ENCODE assay signal across 14 cellular contexts in genomic region chr14:29749327-29749726, GRCh38.
DNase-seq lines count a peak whose midpoint lies in the region; ATAC-seq and TF ChIP-seq lines count a peak whose summit lies in the region.
"Had no signal": no experiment of that assay in that cellular context is flagged by ENCODE, and none has a peak within 500 bp of the region (broad histone marks: within the 10 kb centered on the region; RNA-seq: fewer than 3 reads in every experiment).

No MANE protein-coding gene starts in this region.

- DNase-seq in GM03348 (ENCODE audit: low spot score) = peak; percentile 37
- peak; percentile 22 for DNase-seq in OCI-M1 (lab: John Stamatoyannopoulos, UW)
- peak; percentile 79 to 88 for DNase-seq in fibroblast of lung (ENCODE audit: low read depth in 2 of 2)
- no peak for DNase-seq in GM19238 (ENCODE audit: insufficient read length, low spot score)
- DNase-seq: activated CD4-positive, alpha-beta T cell treated with anti-CD3 and anti-CD28 coated beads for 48 hours; gastrocnemius medialis; NCI-H510A; nucleus accumbens; stimulated activated CD4-positive, alpha-beta T cell treated with anti-CD3 and anti-CD28 coated beads, Interleukin-1b, Interleukin-23, amount 100 ng/mL, for 48 hours; stimulated activated naive B cell treated with anti-CD40 and anti-IgM and Interleukin-4, amounts not matched to agents 10 μg/mL and 1 μg/mL and 100 μg/mL, for 72 hours had no signal

- H3K27me3 ChIP-seq in fibroblast of lung (ENCODE audit: control insufficient read depth, insufficient read depth, low read length) = no peaks in the 10 kb centered on the region
- no peaks in the 10 kb centered on the region for H3K27me3 ChIP-seq in skeletal muscle satellite cell (ENCODE audit: control insufficient read depth, insufficient read depth, low read length)
- H3K27me3 ChIP-seq: gastrocnemius medialis, SJSA1 had no signal

- H3K36me3 ChIP-seq in fibroblast of lung (ENCODE audit: control insufficient read depth, insufficient read depth, low read length) = no peaks in the 10 kb centered on the region
- H3K36me3 ChIP-seq in skeletal muscle satellite cell (ENCODE audit: insufficient read depth, low read length) = no peaks in the 10 kb centered on the region
- H3K36me3 ChIP-seq: gastrocnemius medialis, SJSA1 had no signal

- H3K9me3 ChIP-seq in fibroblast of lung (ENCODE audit: control insufficient read depth, insufficient read depth, low read depth, low read length) = no peaks in the 10 kb centered on the region
- no peaks in the 10 kb centered on the region for H3K9me3 ChIP-seq in skeletal muscle satellite cell (replicated peaks; ENCODE audit: low read length)
- H3K9me3 ChIP-seq: gastrocnemius medialis, SJSA1 had no signal

- H3K79me2 ChIP-seq in fibroblast of lung (ENCODE audit: control insufficient read depth, insufficient read depth, low read length) = no peaks in the 10 kb centered on the region

- TF ChIP-seq CTCF in fibroblast of lung (conservative IDR thresholded peaks at IDR 0.05 in 1 of 2, IDR thresholded peaks at IDR 0.05 in 1 of 2; ENCODE audit: low read depth in 1 of 2, low read length in 2 of 2) = no peak

- H3K27ac ChIP-seq in fibroblast of lung (ENCODE audit: insufficient read depth, low read length) = no peak overlapping the region
- H3K27ac ChIP-seq: gastrocnemius medialis, SJSA1 had no signal

- H3K9ac ChIP-seq in fibroblast of lung (ENCODE audit: insufficient read depth, low read length) = no peak overlapping the region
- H3K9ac ChIP-seq in skeletal muscle satellite cell (ENCODE audit: low read depth, low read length) = peak overlapping the region; percentile 15

- H3K4me3 ChIP-seq in fibroblast of lung (replicated peaks in 1 of 4; ENCODE audit: control extremely low read depth in 1 of 4, insufficient read depth in 1 of 4, low read depth in 3 of 4, low read length in 4 of 4) (no peak overlapping the region), skeletal muscle satellite cell (ENCODE audit: low read length) (no peak overlapping the region)
- H3K4me3 ChIP-seq: gastrocnemius medialis, SJSA1 had no signal

- no peak for ATAC-seq in HG03521 (IDR thresholded peaks at IDR 0.05; ENCODE audit: unreplicated experiment)
- no peak for ATAC-seq in HG03097 (IDR thresholded peaks at IDR 0.05; ENCODE audit: low FRiP score, unreplicated experiment)
- ATAC-seq: gastrocnemius medialis; stimulated activated naive B cell treated with anti-CD40 and anti-IgM and Interleukin-4, amounts not matched to agents 10 μg/mL and 1 μg/mL and 100 μg/mL, for 72 hours had no signal

- H2AFZ ChIP-seq in fibroblast of lung (ENCODE audit: low read length) = no peak overlapping the region

- no peaks in the 10 kb centered on the region for H4K20me1 ChIP-seq in fibroblast of lung (ENCODE audit: control insufficient read depth, extremely low read depth, insufficient read depth, low read length)

- peaks cover 3% of the 10 kb centered on the region for H3K4me1 ChIP-seq in fibroblast of lung (ENCODE audit: control insufficient read depth, extremely low read depth, insufficient read depth, low read length)
- peaks cover 12% of the 10 kb centered on the region for H3K4me1 ChIP-seq in skeletal muscle satellite cell (ENCODE audit: control insufficient read depth, insufficient read depth, low read length)

- no peak overlapping the region for H3K4me2 ChIP-seq in fibroblast of lung (ENCODE audit: extremely low read depth, insufficient read depth, low read length)
- H3K4me2 ChIP-seq in skeletal muscle satellite cell (ENCODE audit: low read length) = peak overlapping the region; percentile 34
